In the genomic region with DNA sequence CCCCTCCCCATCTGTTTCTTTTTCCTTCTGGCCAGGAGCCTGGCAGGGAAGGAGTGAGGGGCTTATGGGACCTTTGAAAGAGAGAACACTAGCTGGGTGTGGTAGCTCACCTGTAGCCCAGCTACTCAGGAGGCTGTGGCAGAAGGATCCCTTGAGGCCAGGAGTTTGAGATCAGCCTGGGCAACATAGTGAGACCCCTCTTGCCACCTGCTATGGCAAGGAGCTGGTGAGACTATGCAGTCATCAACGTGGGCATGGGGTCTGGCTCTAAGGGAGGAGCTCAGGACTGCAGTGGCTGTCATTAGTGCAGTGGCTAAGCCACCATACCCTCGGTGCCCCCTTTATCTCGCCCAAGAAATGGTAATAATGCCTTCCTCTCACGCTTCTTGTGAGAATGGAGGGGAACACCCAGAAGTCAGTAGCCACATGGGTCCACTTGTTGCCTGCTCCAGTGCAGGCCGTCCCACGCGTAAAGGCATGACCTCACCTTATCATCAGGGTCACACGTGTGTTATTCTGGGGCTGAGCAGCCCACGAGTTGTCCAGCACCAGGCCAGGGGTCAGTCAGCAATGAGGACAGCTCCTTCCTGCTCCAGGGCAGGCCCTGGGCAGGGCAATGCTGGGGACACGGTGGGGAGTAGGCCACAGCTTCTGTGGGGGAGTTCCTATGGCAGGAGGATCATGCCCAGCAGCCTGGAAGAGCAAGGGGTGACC, we compare ENCODE assay signal across 20 cellular contexts.
"Had no signal": no experiment of that assay in that cellular context is flagged by ENCODE, and none has a peak within 500 bp of the region (broad histone marks: within the 10 kb centered on the region; RNA-seq: fewer than 3 reads in every experiment).

No MANE protein-coding gene starts in this region.

- H3K27ac ChIP-seq: esophagus squamous epithelium, heart right ventricle, parathyroid adenoma, transverse colon, VCaP had no signal

- H3K9ac ChIP-seq: parathyroid adenoma had no signal

- DNase-seq: activated CD4-positive, alpha-beta memory T cell treated with anti-CD3 and anti-CD28 coated beads for 36 hours; activated CD4-positive, alpha-beta T cell treated with anti-CD3 and anti-CD28 coated beads for 4 hours; activated effector memory CD4-positive, alpha-beta T cell treated with Interleukin-2 at 50 U/mL for 16 hours; activated naive CD4-positive, alpha-beta T cell treated with anti-CD3 and anti-CD28 coated beads, Interleukin-2, amount 10 ng/mL, durations not matched to agents 7 days and 5 days; activated T-cell treated with anti-CD3 and anti-CD28 coated beads, Interleukin-2, amount 50 U/mL, for 48 hours; effector CD4-positive, alpha-beta T cell; esophagus squamous epithelium; heart right ventricle; immature natural killer cell; kidney glomerular epithelial cell; mesendoderm; naive thymus-derived CD4-positive, alpha-beta T cell; stimulated activated CD4-positive, alpha-beta T cell treated with anti-CD3 and anti-CD28 coated beads, Interleukin-4, amount 100 ng/mL, for 24 hours; stimulated activated naive CD4-positive, alpha-beta T cell; T-helper 2 cell; transverse colon had no signal

- H3K27me3 Mint-ChIP-seq: activated CD4-positive, alpha-beta memory T cell treated with anti-CD3 and anti-CD28 coated beads for 36 hours; activated naive CD4-positive, alpha-beta T cell treated with anti-CD3 and anti-CD28 coated beads, Interleukin-2, amount 10 ng/mL, durations not matched to agents 7 days and 5 days; naive thymus-derived CD4-positive, alpha-beta T cell had no signal

- H3K27me3 ChIP-seq: esophagus squamous epithelium, heart right ventricle, transverse colon had no signal

- H3K4me3 ChIP-seq: esophagus squamous epithelium, heart right ventricle, transverse colon had no signal

- H3K4me1 Mint-ChIP-seq: activated naive CD4-positive, alpha-beta T cell treated with anti-CD3 and anti-CD28 coated beads, Interleukin-2, amount 10 ng/mL, durations not matched to agents 7 days and 5 days; immature natural killer cell had no signal

- H3K4me1 ChIP-seq: esophagus squamous epithelium, parathyroid adenoma had no signal

- H3K9me3 ChIP-seq: esophagus squamous epithelium, heart right ventricle, transverse colon had no signal

- H3K27ac Mint-ChIP-seq: activated CD4-positive, alpha-beta memory T cell treated with anti-CD3 and anti-CD28 coated beads for 36 hours; activated naive CD4-positive, alpha-beta T cell treated with anti-CD3 and anti-CD28 coated beads, Interleukin-2, amount 10 ng/mL, durations not matched to agents 7 days and 5 days had no signal

- ATAC-seq: heart right ventricle; naive thymus-derived CD4-positive, alpha-beta T cell had no signal

- H3K79me2 ChIP-seq: parathyroid adenoma had no signal

- H2AFZ ChIP-seq: parathyroid adenoma had no signal

- H3K9me3 Mint-ChIP-seq: activated CD4-positive, alpha-beta memory T cell treated with anti-CD3 and anti-CD28 coated beads for 36 hours; activated naive CD4-positive, alpha-beta T cell treated with anti-CD3 and anti-CD28 coated beads, Interleukin-2, amount 10 ng/mL, durations not matched to agents 7 days and 5 days; immature natural killer cell; naive thymus-derived CD4-positive, alpha-beta T cell had no signal

- H3K4me3 Mint-ChIP-seq: activated CD4-positive, alpha-beta memory T cell treated with anti-CD3 and anti-CD28 coated beads for 36 hours; activated naive CD4-positive, alpha-beta T cell treated with anti-CD3 and anti-CD28 coated beads, Interleukin-2, amount 10 ng/mL, durations not matched to agents 7 days and 5 days; immature natural killer cell; naive thymus-derived CD4-positive, alpha-beta T cell had no signal

- FAIRE-seq: bronchial epithelial cell, endothelial cell of umbilical vein had no signal
